1 cellular context compared by ENCODE assay signal in the genomic region with DNA sequence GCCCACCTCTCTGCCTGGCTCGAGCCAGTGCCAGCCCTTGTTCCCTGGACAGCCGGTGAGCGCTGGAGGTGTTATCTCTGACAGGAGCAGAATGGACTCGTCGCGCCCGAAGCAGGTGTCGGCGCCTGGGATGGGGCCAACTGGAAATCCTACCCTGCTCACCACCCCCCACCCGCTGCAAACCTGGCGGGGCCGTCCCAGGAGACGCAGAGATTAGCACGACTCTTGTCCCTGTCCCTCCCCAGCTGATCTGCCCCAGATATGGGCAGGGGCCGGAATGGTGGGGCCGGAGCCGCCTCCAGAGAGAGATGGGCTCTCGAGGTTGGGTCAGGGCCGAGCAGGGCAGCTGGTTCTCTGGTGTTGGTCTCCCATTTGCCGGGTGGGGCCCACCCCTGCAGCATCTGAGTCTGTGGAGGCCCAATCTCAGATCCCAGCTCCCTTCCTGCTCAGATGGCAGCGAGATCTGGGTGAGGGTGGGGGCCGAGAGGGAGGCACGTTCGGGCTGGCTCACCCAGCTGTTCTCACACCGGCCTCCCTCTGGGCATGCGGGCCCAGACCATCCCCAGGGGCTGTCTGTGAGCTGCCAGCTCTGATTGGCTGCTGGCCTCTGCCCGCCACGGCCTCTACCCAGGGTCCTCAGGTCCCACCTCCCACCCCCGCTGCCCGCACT.
TF ChIP-seq lines count a peak whose summit lies in the region.

No MANE protein-coding gene starts in this region.

TF ChIP-seq in HEK293, 187 proteins besides CTCF, POLR2A, EP300 and RAD21 (continued from another document):
- TF ChIP-seq, protein P1, sequence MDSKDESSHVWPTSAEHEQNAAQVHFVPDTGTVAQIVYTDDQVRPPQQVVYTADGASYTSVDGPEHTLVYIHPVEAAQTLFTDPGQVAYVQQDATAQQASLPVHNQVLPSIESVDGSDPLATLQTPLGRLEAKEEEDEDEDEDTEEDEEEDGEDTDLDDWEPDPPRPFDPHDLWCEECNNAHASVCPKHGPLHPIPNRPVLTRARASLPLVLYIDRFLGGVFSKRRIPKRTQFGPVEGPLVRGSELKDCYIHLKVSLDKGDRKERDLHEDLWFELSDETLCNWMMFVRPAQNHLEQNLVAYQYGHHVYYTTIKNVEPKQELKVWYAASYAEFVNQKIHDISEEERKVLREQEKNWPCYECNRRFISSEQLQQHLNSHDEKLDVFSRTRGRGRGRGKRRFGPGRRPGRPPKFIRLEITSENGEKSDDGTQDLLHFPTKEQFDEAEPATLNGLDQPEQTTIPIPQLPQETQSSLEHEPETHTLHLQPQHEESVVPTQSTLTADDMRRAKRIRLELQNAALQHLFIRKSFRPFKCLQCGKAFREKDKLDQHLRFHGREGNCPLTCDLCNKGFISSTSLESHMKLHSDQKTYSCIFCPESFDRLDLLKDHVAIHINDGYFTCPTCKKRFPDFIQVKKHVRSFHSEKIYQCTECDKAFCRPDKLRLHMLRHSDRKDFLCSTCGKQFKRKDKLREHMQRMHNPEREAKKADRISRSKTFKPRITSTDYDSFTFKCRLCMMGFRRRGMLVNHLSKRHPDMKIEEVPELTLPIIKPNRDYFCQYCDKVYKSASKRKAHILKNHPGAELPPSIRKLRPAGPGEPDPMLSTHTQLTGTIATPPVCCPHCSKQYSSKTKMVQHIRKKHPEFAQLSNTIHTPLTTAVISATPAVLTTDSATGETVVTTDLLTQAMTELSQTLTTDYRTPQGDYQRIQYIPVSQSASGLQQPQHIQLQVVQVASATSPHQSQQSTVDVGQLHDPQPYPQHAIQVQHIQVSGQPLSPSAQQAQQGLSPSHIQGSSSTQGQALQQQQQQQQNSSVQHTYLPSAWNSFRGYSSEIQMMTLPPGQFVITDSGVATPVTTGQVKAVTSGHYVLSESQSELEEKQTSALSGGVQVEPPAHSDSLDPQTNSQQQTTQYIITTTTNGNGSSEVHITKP (tag by site-specific recombination; IDR thresholded peaks at IDR 0.05): 0 out of 2 replicates have a peak, but pooled peaks have one; percentile 18
- TF ChIP-seq WT1 (tag by site-specific recombination; IDR thresholded peaks at IDR 0.05): no peak
- no peak for TF ChIP-seq HOXC10 (CRISPR knock-in tag; IDR thresholded peaks at IDR 0.05)
- no peak for TF ChIP-seq ZNF133 (tag by site-specific recombination; IDR thresholded peaks at IDR 0.05)
- no peak for TF ChIP-seq ZFHX2 (tag by site-specific recombination; conservative IDR thresholded peaks at IDR 0.05)
- no peak for TF ChIP-seq ZNF354C (tag by site-specific recombination; IDR thresholded peaks at IDR 0.05; ENCODE audit: borderline replicate concordance, low read depth)
- TF ChIP-seq, protein P2, sequence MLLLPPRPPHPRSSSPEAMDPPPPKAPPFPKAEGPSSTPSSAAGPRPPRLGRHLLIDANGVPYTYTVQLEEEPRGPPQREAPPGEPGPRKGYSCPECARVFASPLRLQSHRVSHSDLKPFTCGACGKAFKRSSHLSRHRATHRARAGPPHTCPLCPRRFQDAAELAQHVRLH (tag by site-specific recombination; IDR thresholded peaks at IDR 0.05): no peak
- peak; percentile 34; the same call in 1 of the 2 replicates for TF ChIP-seq GLIS1 (tag by site-specific recombination; IDR thresholded peaks at IDR 0.05)
- TF ChIP-seq ZNF747 (tag by site-specific recombination; IDR thresholded peaks at IDR 0.05): no peak
- no peak for TF ChIP-seq GFI1B (tag by site-specific recombination; IDR thresholded peaks at IDR 0.05)
- TF ChIP-seq ZNF510 (tag by site-specific recombination; IDR thresholded peaks at IDR 0.05; ENCODE audit: insufficient replicate concordance): no peak
- peak; percentile 93 for TF ChIP-seq ZNF600 (tag by site-specific recombination; IDR thresholded peaks at IDR 0.05)
- no peak for TF ChIP-seq ZNF132 (tag by site-specific recombination; IDR thresholded peaks at IDR 0.05; ENCODE audit: borderline replicate concordance)
- no peak for TF ChIP-seq ZNF211 (tag by site-specific recombination; IDR thresholded peaks at IDR 0.05; ENCODE audit: low read depth)
- TF ChIP-seq ZNF514 (tag by site-specific recombination; IDR thresholded peaks at IDR 0.05): no peak
- TF ChIP-seq ZNF639 (tag by site-specific recombination; IDR thresholded peaks at IDR 0.05): no peak
- TF ChIP-seq ZNF792 (tag by site-specific recombination; IDR thresholded peaks at IDR 0.05): no peak
- peak; percentile 60; the same call in 1 of the 2 replicates for TF ChIP-seq ZNF341 (tag by site-specific recombination; IDR thresholded peaks at IDR 0.05; ENCODE audit: low read depth)
- peak; percentile 42; the same call in 1 of the 2 replicates for TF ChIP-seq PATZ1 (tag by site-specific recombination; IDR thresholded peaks at IDR 0.05)
- no peak for TF ChIP-seq ZNF174 (tag by site-specific recombination; IDR thresholded peaks at IDR 0.05)
- no peak for TF ChIP-seq SETDB1 (IDR thresholded peaks at IDR 0.05; ENCODE audit: insufficient read length, low read length)
- TF ChIP-seq, protein P3, sequence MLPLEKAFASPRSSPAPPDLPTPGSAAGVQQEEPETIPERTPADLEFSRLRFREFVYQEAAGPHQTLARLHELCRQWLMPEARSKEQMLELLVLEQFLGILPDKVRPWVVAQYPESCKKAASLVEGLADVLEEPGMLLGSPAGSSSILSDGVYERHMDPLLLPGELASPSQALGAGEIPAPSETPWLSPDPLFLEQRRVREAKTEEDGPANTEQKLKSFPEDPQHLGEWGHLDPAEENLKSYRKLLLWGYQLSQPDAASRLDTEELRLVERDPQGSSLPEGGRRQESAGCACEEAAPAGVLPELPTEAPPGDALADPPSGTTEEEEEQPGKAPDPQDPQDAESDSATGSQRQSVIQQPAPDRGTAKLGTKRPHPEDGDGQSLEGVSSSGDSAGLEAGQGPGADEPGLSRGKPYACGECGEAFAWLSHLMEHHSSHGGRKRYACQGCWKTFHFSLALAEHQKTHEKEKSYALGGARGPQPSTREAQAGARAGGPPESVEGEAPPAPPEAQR (tag by site-specific recombination; IDR thresholded peaks at IDR 0.05): no peak
- no peak for TF ChIP-seq ZNF843 (tag by site-specific recombination; IDR thresholded peaks at IDR 0.05)
- TF ChIP-seq, protein P4, sequence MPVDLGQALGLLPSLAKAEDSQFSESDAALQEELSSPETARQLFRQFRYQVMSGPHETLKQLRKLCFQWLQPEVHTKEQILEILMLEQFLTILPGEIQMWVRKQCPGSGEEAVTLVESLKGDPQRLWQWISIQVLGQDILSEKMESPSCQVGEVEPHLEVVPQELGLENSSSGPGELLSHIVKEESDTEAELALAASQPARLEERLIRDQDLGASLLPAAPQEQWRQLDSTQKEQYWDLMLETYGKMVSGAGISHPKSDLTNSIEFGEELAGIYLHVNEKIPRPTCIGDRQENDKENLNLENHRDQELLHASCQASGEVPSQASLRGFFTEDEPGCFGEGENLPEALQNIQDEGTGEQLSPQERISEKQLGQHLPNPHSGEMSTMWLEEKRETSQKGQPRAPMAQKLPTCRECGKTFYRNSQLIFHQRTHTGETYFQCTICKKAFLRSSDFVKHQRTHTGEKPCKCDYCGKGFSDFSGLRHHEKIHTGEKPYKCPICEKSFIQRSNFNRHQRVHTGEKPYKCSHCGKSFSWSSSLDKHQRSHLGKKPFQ (tag by site-specific recombination; IDR thresholded peaks at IDR 0.05): no peak
- TF ChIP-seq ZFP69B (tag by site-specific recombination; IDR thresholded peaks at IDR 0.05): peak; percentile 97
- TF ChIP-seq SP2 (tag by site-specific recombination; IDR thresholded peaks at IDR 0.05): peak; percentile 48
- no peak for TF ChIP-seq ELK4 (IDR thresholded peaks at IDR 0.05; ENCODE audit: borderline replicate concordance, low read depth, low read length)
- TF ChIP-seq HOXD13 (CRISPR knock-in tag; IDR thresholded peaks at IDR 0.05; ENCODE audit: borderline replicate concordance): no peak
- TF ChIP-seq ZBTB44 (tag by site-specific recombination; IDR thresholded peaks at IDR 0.05): no peak
- no peak for TF ChIP-seq ZNF169 (tag by site-specific recombination; IDR thresholded peaks at IDR 0.05)
- no peak for TF ChIP-seq ZNF624 (tag by site-specific recombination; IDR thresholded peaks at IDR 0.05)
- TF ChIP-seq ZNF146 (tag by site-specific recombination; IDR thresholded peaks at IDR 0.05): no peak
- no peak for TF ChIP-seq RBAK (tag by site-specific recombination; IDR thresholded peaks at IDR 0.05)
- TF ChIP-seq KLF1 (tag by site-specific recombination; IDR thresholded peaks at IDR 0.05): peak; percentile 73
